ENCODE assay signal across 1 cellular context in the genomic region with DNA sequence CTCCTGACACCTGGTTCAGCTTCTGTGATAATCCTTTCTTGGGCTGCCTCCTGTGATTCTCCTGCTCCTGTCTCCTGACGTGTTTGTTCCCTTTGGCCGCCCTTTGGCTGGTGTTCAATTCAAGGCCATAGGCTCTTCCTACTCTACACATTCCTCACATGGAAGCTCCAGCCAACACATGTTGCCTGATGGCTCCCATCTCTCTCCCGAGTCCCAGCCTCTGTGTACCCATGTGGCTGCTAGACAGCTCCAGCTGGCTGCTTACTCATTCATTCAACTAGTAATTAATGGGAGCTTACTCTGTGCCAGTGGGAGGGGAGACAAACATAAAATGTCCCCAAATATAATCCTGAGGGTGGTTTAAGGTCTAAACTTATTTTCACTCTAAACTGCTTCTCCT.
TF ChIP-seq lines count a peak whose summit lies in the region.

No MANE protein-coding gene starts in this region.

TF ChIP-seq in IMR-90, 13 proteins besides CTCF, POLR2A, EP300 and RAD21:
- TF ChIP-seq CHD1 (IDR thresholded peaks at IDR 0.05; ENCODE audit: low read depth, low read length) (no peak), SMC3 (IDR thresholded peaks at IDR 0.05; ENCODE audit: low read depth, low read length) (no peak), FOS (IDR thresholded peaks at IDR 0.05; ENCODE audit: low read depth, low read length) (no peak), MAZ (IDR thresholded peaks at IDR 0.05; ENCODE audit: borderline replicate concordance, low read depth, low read length) (no peak), MXI1 (IDR thresholded peaks at IDR 0.05; ENCODE audit: borderline replicate concordance, low read depth, low read length) (no peak), NFE2L2 (IDR thresholded peaks at IDR 0.05; ENCODE audit: low read depth, low read length) (no peak)
